8 cellular contexts compared by ENCODE assay signal in genomic region chr9:127004946-127005769, GRCh38.
DNase-seq lines count a peak whose midpoint lies in the region; ATAC-seq and TF ChIP-seq lines count a peak whose summit lies in the region.

No MANE protein-coding gene starts in this region.

- H3K36me3 ChIP-seq in CD4-positive, alpha-beta memory T cell (ENCODE audit: insufficient read depth, low read length) = no peaks in the 10 kb centered on the region

- intact Hi-C loops in CD4-positive, alpha-beta memory T cell (cut with micrococcal nuclease) = loop anchor here (1.0 kb wide), 1 partner anchor 19 kb away; no protein-coding TSS in a partner anchor

- peaks cover 20 to 33% (median 24%) of the 10 kb centered on the region in 4 donors for H3K4me1 Mint-ChIP-seq in CD4-positive, alpha-beta memory T cell
- H3K4me1 Mint-ChIP-seq in stimulated activated effector memory CD8-positive, alpha-beta T cell treated with anti-CD3 and anti-CD28 coated beads, Interleukin-12 subunit alpha, Interleukin-12 subunit beta, amount 100 ng/mL, for 72 hours = peaks cover 36% of the 10 kb centered on the region

- H3K27ac ChIP-seq in CD4-positive, alpha-beta memory T cell (ENCODE audit: low read depth, low read length) = peak overlapping the region; percentile 59

- no peak for TF ChIP-seq CTCF in GM20000 (IDR thresholded peaks at IDR 0.05; ENCODE audit: extremely low read depth, missing control alignments)

- peaks cover 26% of the 10 kb centered on the region for H3K4me1 ChIP-seq in CD4-positive, alpha-beta memory T cell (ENCODE audit: insufficient read depth, low read length)

- CTCF ChIA-PET in CD4-positive, alpha-beta memory T cell (lab: Charles Lee; ENCODE audit: partially characterized antibody) = interaction anchor here (0.8 to 1.9 kb wide), 3 partner anchors 19 to 193 kb away, joined by 3 to 5 read pairs (median 4); no protein-coding TSS in a partner anchor

- H3K27me3 ChIP-seq in CD4-positive, alpha-beta memory T cell (ENCODE audit: insufficient read depth, low read length) = no peaks in the 10 kb centered on the region

- H3K36me3 Mint-ChIP-seq in CD4-positive, alpha-beta memory T cell = peaks cover 0 to 3% of the 10 kb centered on the region in 2 donors
- H3K36me3 Mint-ChIP-seq in stimulated activated effector memory CD8-positive, alpha-beta T cell treated with anti-CD3 and anti-CD28 coated beads, Interleukin-12 subunit alpha, Interleukin-12 subunit beta, amount 100 ng/mL, for 72 hours = no peaks in the 10 kb centered on the region

- H3K4me3 Mint-ChIP-seq in CD4-positive, alpha-beta memory T cell = peak overlapping the region in 6 of 8 donors; percentile 5 to 59 (median 50)
- H3K4me3 Mint-ChIP-seq in stimulated activated effector memory CD8-positive, alpha-beta T cell treated with anti-CD3 and anti-CD28 coated beads, Interleukin-12 subunit alpha, Interleukin-12 subunit beta, amount 100 ng/mL, for 72 hours = peak overlapping the region; percentile 30

- DNase-seq in CD4-positive, alpha-beta memory T cell = peak; percentile 78 to 90 (median 80)
- DNase-seq in GM20000 (ENCODE audit: low spot score) (peak; percentile 83), HPDE6-E6E7 (ENCODE audit: extremely low spot score) (peak; percentile 40), activated T-cell treated with anti-CD3 and anti-CD28 coated beads for 1 hour (ENCODE audit: low read depth) (peak; percentile 45), glomerular visceral epithelial cell (ENCODE audit: extremely low spot score) (peak; percentile 38), SK-N-DZ (ENCODE audit: low spot score) (no peak), NCI-H1436 (lab: John Stamatoyannopoulos, UW) (no peak)
- DNase-seq in stimulated activated effector memory CD8-positive, alpha-beta T cell treated with anti-CD3 and anti-CD28 coated beads, Interleukin-12 subunit alpha, Interleukin-12 subunit beta, amount 100 ng/mL, for 72 hours (ENCODE audit: low spot score in 2 of 2) = peak; percentile 50 to 78

- POLR2A ChIA-PET in CD4-positive, alpha-beta memory T cell (lab: Charles Lee; ENCODE audit: partially characterized antibody) = interaction anchor here (0.9 to 1.4 kb wide), 3 partner anchors 17 to 221 kb away, joined by 3 to 17 read pairs (median 4); no protein-coding TSS in a partner anchor

- peaks cover 0 to 6% of the 10 kb centered on the region in 2 donors for H3K27me3 Mint-ChIP-seq in CD4-positive, alpha-beta memory T cell

- H3K27ac Mint-ChIP-seq in CD4-positive, alpha-beta memory T cell = peak overlapping the region; percentile 65 to 95 (median 85)
- H3K27ac Mint-ChIP-seq in stimulated activated effector memory CD8-positive, alpha-beta T cell treated with anti-CD3 and anti-CD28 coated beads, Interleukin-12 subunit alpha, Interleukin-12 subunit beta, amount 100 ng/mL, for 72 hours = no peak overlapping the region

- ATAC-seq in stimulated activated effector memory CD8-positive, alpha-beta T cell treated with anti-CD3 and anti-CD28 coated beads, Interleukin-12 subunit alpha, Interleukin-12 subunit beta, amount 100 ng/mL, for 72 hours = peak; percentile 100

- no peaks in the 10 kb centered on the region for H3K9me3 Mint-ChIP-seq in CD4-positive, alpha-beta memory T cell
- H3K9me3 Mint-ChIP-seq in stimulated activated effector memory CD8-positive, alpha-beta T cell treated with anti-CD3 and anti-CD28 coated beads, Interleukin-12 subunit alpha, Interleukin-12 subunit beta, amount 100 ng/mL, for 72 hours = no peaks in the 10 kb centered on the region

- H3K4me3 ChIP-seq in CD4-positive, alpha-beta memory T cell (ENCODE audit: low read length in 2 of 2) = no peak overlapping the region

- no peaks in the 10 kb centered on the region for H3K9me3 ChIP-seq in CD4-positive, alpha-beta memory T cell (ENCODE audit: control insufficient read depth in 1 of 2, low read length in 2 of 2)

Comparison
In these comparisons a context has a peak if more than half of its experiments do, and no peak if none do; other contexts are left out.
1. DNase-seq: peak in CD4-positive, alpha-beta memory T cell (5 of 5), GM20000 (single experiment), HPDE6-E6E7 (single experiment), activated T-cell treated with anti-CD3 and anti-CD28 coated beads for 1 hour (single experiment), glomerular visceral epithelial cell (single experiment) and stimulated activated effector memory CD8-positive, alpha-beta T cell treated with anti-CD3 and anti-CD28 coated beads, Interleukin-12 subunit alpha, Interleukin-12 subunit beta, amount 100 ng/mL, for 72 hours (2 of 2); none in SK-N-DZ (single experiment) and NCI-H1436 (single experiment).